In genomic region chr2:186429095-186429494, GRCh38 we compare ENCODE assay signal across 15 cellular contexts.
"Had no signal": no experiment of that assay in that cellular context is flagged by ENCODE, and none has a peak within 500 bp of the region (broad histone marks: within the 10 kb centered on the region; RNA-seq: fewer than 3 reads in every experiment).

No MANE protein-coding gene starts in this region.

- H3K27me3 ChIP-seq: esophagus squamous epithelium, neutrophil, upper lobe of left lung had no signal

- H3K9me3 ChIP-seq: esophagus squamous epithelium, neutrophil, upper lobe of left lung had no signal

- DNase-seq: activated CD4-positive, alpha-beta T cell treated with anti-CD3 and anti-CD28 coated beads, Interleukin-2, amount 50 U/mL, for 48 hours; activated CD4-positive, CD25-positive, alpha-beta regulatory T cell; activated gamma-delta T cell treated with Interleukin-2 at 50 U/mL for 16 hours; activated T-cell treated with anti-CD3 and anti-CD28 coated beads, Interleukin-2, amount 50 U/mL, for 4 hours; aorta; esophagus squamous epithelium; hippocampal formation; left cardiac atrium; naive thymus-derived CD4-positive, alpha-beta T cell; posterior cingulate gyrus; right cardiac atrium; stimulated activated naive CD4-positive, alpha-beta T cell treated with Interleukin-2 at 50 U/mL for 16 hours; upper lobe of left lung had no signal

- H3K27ac ChIP-seq: esophagus squamous epithelium, neutrophil, upper lobe of left lung had no signal

- H3K4me1 ChIP-seq: esophagus squamous epithelium had no signal

- H3K27me3 Mint-ChIP-seq: naive thymus-derived CD4-positive, alpha-beta T cell had no signal

- H3K9me3 Mint-ChIP-seq: activated T-cell treated with anti-CD3 and anti-CD28 coated beads, Interleukin-2, amount 50 U/mL, for 4 hours; naive thymus-derived CD4-positive, alpha-beta T cell had no signal

- H3K36me3 ChIP-seq: esophagus squamous epithelium, neutrophil, upper lobe of left lung had no signal

- ATAC-seq: activated T-cell treated with anti-CD3 and anti-CD28 coated beads, Interleukin-2, amount 50 U/mL, for 4 hours; left cardiac atrium; naive thymus-derived CD4-positive, alpha-beta T cell; right cardiac atrium had no signal

- H3K4me3 Mint-ChIP-seq: activated T-cell treated with anti-CD3 and anti-CD28 coated beads, Interleukin-2, amount 50 U/mL, for 4 hours; naive thymus-derived CD4-positive, alpha-beta T cell had no signal

- H3K4me3 ChIP-seq: esophagus squamous epithelium, lung, upper lobe of left lung had no signal
